In the genomic region with DNA sequence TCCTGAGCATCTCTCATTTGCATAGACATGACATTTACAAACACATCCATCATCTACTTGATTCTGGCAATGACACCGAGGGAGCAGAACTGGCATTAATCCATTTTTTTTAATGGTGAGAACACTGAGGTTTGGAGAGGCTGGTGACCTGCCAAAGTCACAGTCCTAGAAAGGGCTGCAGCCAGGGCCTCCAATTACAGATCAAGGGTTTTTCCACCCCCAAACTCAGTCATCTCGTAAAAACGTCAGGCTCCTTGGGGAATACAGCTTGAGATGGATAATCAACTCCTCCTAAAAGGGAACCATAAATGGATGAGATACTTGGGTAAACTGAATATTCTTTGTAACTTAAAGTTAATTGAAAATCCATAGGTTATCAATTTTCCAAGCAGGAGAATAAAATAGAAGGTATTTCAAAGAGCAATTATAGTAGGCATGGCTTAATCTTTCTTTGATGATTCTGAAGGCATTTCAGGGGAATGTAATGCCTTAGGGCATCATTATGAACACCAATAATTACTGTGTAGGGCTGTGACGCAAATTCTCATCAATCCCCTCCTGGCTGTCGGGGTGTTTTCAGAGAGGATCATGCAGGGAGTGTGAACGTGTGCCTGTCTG, we compare ENCODE assay signal across 14 cellular contexts. TPM values are rescaled to one million over a fixed set of nuclear protein-coding genes. Genes with fewer than 3 reads are reported as not detected.
DNase-seq lines count a peak whose midpoint lies in the region; ATAC-seq and TF ChIP-seq lines count a peak whose summit lies in the region.
"Had no signal": no experiment of that assay in that cellular context is flagged by ENCODE, and none has a peak within 500 bp of the region (broad histone marks: within the 10 kb centered on the region; RNA-seq: fewer than 3 reads in every experiment).

No MANE protein-coding gene starts in this region.

- H3K4me3 Mint-ChIP-seq in neural progenitor cell: no peak overlapping the region
- H3K4me3 Mint-ChIP-seq in naive thymus-derived CD8-positive, alpha-beta T cell: no peak overlapping the region
- H3K4me3 Mint-ChIP-seq: naive thymus-derived CD4-positive, alpha-beta T cell had no signal

- H3K4me3 ChIP-seq in MG63 (no peak overlapping the region), SK-N-MC (peak overlapping the region; percentile 12; the same call in 1 of the 2 replicates), neural progenitor cell (no peak overlapping the region), smooth muscle cell (no peak overlapping the region)

- H2AFZ ChIP-seq in neural progenitor cell (replicated peaks): no peak overlapping the region
- H2AFZ ChIP-seq in smooth muscle cell (ENCODE audit: low read depth): no peak overlapping the region

- H3K9me3 Mint-ChIP-seq in neural progenitor cell: no peaks in the 10 kb centered on the region
- no peaks in the 10 kb centered on the region for H3K9me3 Mint-ChIP-seq in naive thymus-derived CD8-positive, alpha-beta T cell

- ATAC-seq in GM21737 (IDR thresholded peaks at IDR 0.05; ENCODE audit: unreplicated experiment): no peak
- no peak for ATAC-seq in naive thymus-derived CD8-positive, alpha-beta T cell
- ATAC-seq: naive thymus-derived CD4-positive, alpha-beta T cell had no signal

- H3K79me2 ChIP-seq in neural progenitor cell (ENCODE audit: low read depth) (no peaks in the 10 kb centered on the region), smooth muscle cell (ENCODE audit: low read depth) (no peaks in the 10 kb centered on the region)

- 24% methylated on average over 6 of the region's 6 CpGs for WGBS in smooth muscle cell (ENCODE audit: low lambda C conversion rate)

- no peaks in the 10 kb centered on the region for H3K27me3 ChIP-seq in MG63
- H3K27me3 ChIP-seq in neural progenitor cell: no peaks in the 10 kb centered on the region
- H3K27me3 ChIP-seq in smooth muscle cell (ENCODE audit: low read depth): no peaks in the 10 kb centered on the region

- H3K9me3 ChIP-seq in MG63 (no peaks in the 10 kb centered on the region), SK-N-MC (ENCODE audit: low read depth, low read length) (no peaks in the 10 kb centered on the region), neural progenitor cell (ENCODE audit: low read depth) (no peaks in the 10 kb centered on the region), smooth muscle cell (replicated peaks; ENCODE audit: low read depth) (no peaks in the 10 kb centered on the region)

- no peaks in the 10 kb centered on the region for H3K36me3 ChIP-seq in MG63
- H3K36me3 ChIP-seq in SK-N-MC (ENCODE audit: insufficient read depth, low read length): no peaks in the 10 kb centered on the region
- H3K36me3 ChIP-seq in neural progenitor cell: no peaks in the 10 kb centered on the region
- H3K36me3 ChIP-seq in smooth muscle cell (ENCODE audit: low read depth): no peaks in the 10 kb centered on the region

- POLR2A ChIA-PET in naive thymus-derived CD8-positive, alpha-beta T cell (lab: Charles Lee): no interaction called here

- no peak overlapping the region for H3K27ac ChIP-seq in SK-N-MC
- no peak overlapping the region for H3K27ac ChIP-seq in neural progenitor cell
- H3K27ac ChIP-seq in smooth muscle cell (ENCODE audit: low read depth): no peak overlapping the region

- peaks cover 57% of the 10 kb centered on the region for H3K4me1 Mint-ChIP-seq in neural progenitor cell
- peaks cover 2 to 10% (median 4%) of the 10 kb centered on the region in 4 donors for H3K4me1 Mint-ChIP-seq in naive thymus-derived CD8-positive, alpha-beta T cell

- H3K4me1 ChIP-seq in neural progenitor cell (peaks cover 15% of the 10 kb centered on the region), smooth muscle cell (ENCODE audit: low read depth) (peaks cover 14% of the 10 kb centered on the region)

- no peak overlapping the region for H3K4me2 ChIP-seq in neural progenitor cell
- no peak overlapping the region for H3K4me2 ChIP-seq in smooth muscle cell

- peak overlapping the region; percentile 29 for H3K27ac Mint-ChIP-seq in neural progenitor cell
- H3K27ac Mint-ChIP-seq in naive thymus-derived CD8-positive, alpha-beta T cell: no peak overlapping the region

- H3F3A ChIP-seq in neural progenitor cell (ENCODE audit: low read depth) (no peaks in the 10 kb centered on the region), smooth muscle cell (ENCODE audit: low read depth) (peaks cover 4% of the 10 kb centered on the region)

- H3K9ac ChIP-seq in SK-N-MC (ENCODE audit: insufficient read length) (no peak overlapping the region), neural progenitor cell (no peak overlapping the region), smooth muscle cell (ENCODE audit: low read depth) (no peak overlapping the region)

- H4K20me1 ChIP-seq in neural progenitor cell (ENCODE audit: low read depth): no peaks in the 10 kb centered on the region
- H4K20me1 ChIP-seq in smooth muscle cell (ENCODE audit: low read depth): no peaks in the 10 kb centered on the region

- H3K27me3 Mint-ChIP-seq in neural progenitor cell (ENCODE audit: insufficient read depth, low read depth): peaks cover 7% of the 10 kb centered on the region
- H3K27me3 Mint-ChIP-seq in naive thymus-derived CD8-positive, alpha-beta T cell: peaks cover 0 to 7% (median 3%) of the 10 kb centered on the region in 5 donors

- no peak for TF ChIP-seq CTCF in neural progenitor cell (IDR thresholded peaks at IDR 0.05)
- TF ChIP-seq CTCF in smooth muscle cell (IDR thresholded peaks at IDR 0.05; ENCODE audit: borderline replicate concordance, insufficient read depth, poor library complexity, severe bottlenecking): no peak

- DNase-seq in DMS79 treated with DMSO at 0.1 percent for 48 hours (lab: John Stamatoyannopoulos, UW) (peak; percentile 97), MG63 (peak; percentile 56), SK-N-MC (ENCODE audit: low read depth, low spot score) (peak; percentile 65), neural progenitor cell (ENCODE audit: low spot score) (no peak), smooth muscle cell (lab: John Stamatoyannopoulos, UW; ENCODE audit: unreplicated experiment) (no peak), cerebellum (ENCODE audit: low spot score) (no peak)
- DNase-seq in naive thymus-derived CD8-positive, alpha-beta T cell: no peak
- DNase-seq: activated CD4-positive, CD25-positive, alpha-beta regulatory T cell treated with anti-CD3 and anti-CD28 coated beads, Interleukin-2, amount 50 U/mL, for 72 hours; activated effector memory CD4-positive, alpha-beta T cell treated with anti-CD3 and anti-CD28 coated beads, Interleukin-2, amount 50 U/mL, for 16 hours; central memory CD4-positive, alpha-beta T cell; naive thymus-derived CD4-positive, alpha-beta T cell; NCI-H226 had no signal

- H3K36me3 Mint-ChIP-seq in neural progenitor cell: no peaks in the 10 kb centered on the region
- no peaks in the 10 kb centered on the region for H3K36me3 Mint-ChIP-seq in naive thymus-derived CD8-positive, alpha-beta T cell
- H3K36me3 Mint-ChIP-seq: naive thymus-derived CD4-positive, alpha-beta T cell had no signal

RNA-seq across cellular contexts. Expression of a gene that starts 9.5 kb away (rescaled TPM):
- total RNA-seq in MG63 (2014; rRNA removed; shearing (Covaris generic); ENCODE audit: low replicate concordance): 1.1 TPM in 1 of 2 replicates, not detected in the other
- total RNA-seq in neural progenitor cell (ENCODE audit: low replicate concordance): 0.59 TPM in 1 of 2 replicates, not detected in the other
- total RNA-seq in naive thymus-derived CD8-positive, alpha-beta T cell: not detected
- polyA plus RNA-seq in naive thymus-derived CD8-positive, alpha-beta T cell: 1 to 10 TPM in 2 of 3 donors, under 1 TPM in 1; 0.66 to 5.9 (median 1.5) TPM
- total RNA-seq in smooth muscle cell: 0.31 and 0.58 TPM in 2 replicates
- 0.79 and 1.7 TPM in 2 replicates for polyA plus RNA-seq in smooth muscle cell
- 0.09 TPM for total RNA-seq in cerebellum
- total RNA-seq: epithelial cell of proximal tubule had no signal

Comparison
In these comparisons a context has a peak if more than half of its experiments do, and no peak if none do; other contexts are left out.
1. DNase-seq: peak in DMS79 treated with DMSO at 0.1 percent for 48 hours (single experiment), MG63 (single experiment) and SK-N-MC (single experiment); none in neural progenitor cell (single experiment), naive thymus-derived CD8-positive, alpha-beta T cell (0 of 10), smooth muscle cell (single experiment) and cerebellum (single experiment).